ENCODE assay signal across 10 cellular contexts in the genomic region with DNA sequence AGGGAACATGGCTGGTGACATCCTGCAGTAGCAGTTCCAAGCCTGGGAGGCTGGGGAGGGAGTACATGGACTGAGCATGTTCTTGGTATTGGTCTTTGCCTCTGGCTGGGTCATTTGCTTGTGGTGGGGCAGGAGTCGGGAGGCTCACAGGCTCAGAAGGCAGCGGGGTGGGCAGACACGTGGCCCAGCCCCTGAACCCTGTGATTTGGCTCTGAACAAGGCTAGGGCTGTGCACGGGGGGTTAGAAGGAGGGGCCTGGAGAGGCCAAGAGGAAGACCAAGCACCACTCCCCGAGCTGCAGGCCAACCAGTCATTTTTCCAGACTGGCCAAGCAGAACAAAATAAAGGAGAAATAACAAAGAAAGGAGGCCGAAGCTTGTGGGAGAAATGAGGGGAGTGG. TPM values are rescaled to one million over a fixed set of nuclear protein-coding genes. Genes with fewer than 3 reads are reported as not detected.
A peak's percentile ranks its signal among the peaks of the same experiment; 100 is the strongest.
DNase-seq lines count a peak whose midpoint lies in the region; ATAC-seq and TF ChIP-seq lines count a peak whose summit lies in the region.
"Had no signal": no experiment of that assay in that cellular context is flagged by ENCODE, and none has a peak within 500 bp of the region (broad histone marks: within the 10 kb centered on the region; RNA-seq: fewer than 3 reads in every experiment).

No MANE protein-coding gene starts in this region.

- no peaks in the 10 kb centered on the region for H3K79me2 ChIP-seq in OCI-LY7 (ENCODE audit: insufficient read depth, low read depth, low read length)

- H3K4me3 ChIP-seq in OCI-LY7 (ENCODE audit: low read depth, low read length, poor library complexity, severe bottlenecking) (no peak overlapping the region), muscle layer of duodenum (ENCODE audit: low read depth in 1 of 2, low read length in 2 of 2) (no peak overlapping the region), suprapubic skin (no peak overlapping the region)

- H3K27me3 ChIP-seq in muscle layer of duodenum (ENCODE audit: low read depth, low read length), result no peaks in the 10 kb centered on the region
- H3K27me3 ChIP-seq in suprapubic skin, result no peaks in the 10 kb centered on the region

- no peak for DNase-seq in OCI-LY7 (ENCODE audit: low spot score)
- DNase-seq in foreskin melanocyte, result peak; percentile 91
- DNase-seq in suprapubic skin (ENCODE audit: low spot score in 2 of 2), result peak in 1 of 2 donors; percentile 81
- no peak for DNase-seq in pons (ENCODE audit: low spot score)
- DNase-seq in erythroblast (lab: John Stamatoyannopoulos, UW), result no peak
- DNase-seq: activated gamma-delta T cell treated with Interleukin-2 at 50 U/mL for 16 hours, NCI-H187 had no signal

- TF ChIP-seq POLR2A in suprapubic skin (IDR thresholded peaks at IDR 0.05) (no peak), erythroblast (IDR thresholded peaks at IDR 0.05; ENCODE audit: low read length) (no peak)

- POLR2A ChIA-PET in OCI-LY7 (lab: Charles Lee), result interaction anchor here (0.8 to 1.4 kb wide), 2 partner anchors 13 to 40 kb away, joined by 3 to 5 read pairs; no protein-coding TSS in a partner anchor

- CTCF ChIA-PET in OCI-LY7 (lab: Charles Lee; ENCODE audit: unreplicated experiment), result interaction anchor here (0.6 to 1.4 kb wide), 2 partner anchors 12 to 19 kb away, joined by 3 to 4 read pairs; no protein-coding TSS in a partner anchor

- no peaks in the 10 kb centered on the region for H3K9me2 ChIP-seq in OCI-LY7 (ENCODE audit: insufficient read depth, low read length)

- no peaks in the 10 kb centered on the region for H3K36me3 ChIP-seq in OCI-LY7 (ENCODE audit: insufficient read depth, low read length)
- no peaks in the 10 kb centered on the region for H3K36me3 ChIP-seq in muscle layer of duodenum (ENCODE audit: control insufficient read depth in 1 of 2, insufficient read depth in 2 of 2, low read length in 2 of 2)
- H3K36me3 ChIP-seq in suprapubic skin, result no peaks in the 10 kb centered on the region

- no TSS peak for BruUV-seq in OCI-LY7 (replicated peaks; lab: Mats Ljungman, UMichigan)

- H4K20me1 ChIP-seq in OCI-LY7 (ENCODE audit: insufficient read depth, low read length), result no peaks in the 10 kb centered on the region

- H3K9me3 ChIP-seq in OCI-LY7 (ENCODE audit: low read length), result no peaks in the 10 kb centered on the region
- H3K9me3 ChIP-seq in muscle layer of duodenum (ENCODE audit: control insufficient read depth in 1 of 2, low read length in 2 of 2), result no peaks in the 10 kb centered on the region
- H3K9me3 ChIP-seq in suprapubic skin, result no peaks in the 10 kb centered on the region

- ATAC-seq in HG03175 (IDR thresholded peaks at IDR 0.05; ENCODE audit: unreplicated experiment), result no peak
- no peak for ATAC-seq in HG02759 (IDR thresholded peaks at IDR 0.05; ENCODE audit: unreplicated experiment)

- peak overlapping the region; percentile 37; the same call in 1 of the 2 replicates for H2AFZ ChIP-seq in OCI-LY7 (ENCODE audit: low read length)

- WGBS in suprapubic skin, result 28% methylated on average over 6 of the region's 6 CpGs

- H3K4me2 ChIP-seq in OCI-LY7 (ENCODE audit: low read length), result no peak overlapping the region

- H3K4me1 ChIP-seq in OCI-LY7 (ENCODE audit: insufficient read depth, low read length, poor library complexity, severe bottlenecking) (peaks cover 37% of the 10 kb centered on the region), muscle layer of duodenum (ENCODE audit: control insufficient read depth in 1 of 2, insufficient read depth in 2 of 2, low read length in 2 of 2) (peaks cover 8 to 43% of the 10 kb centered on the region in 2 donors), suprapubic skin (peaks cover 60% of the 10 kb centered on the region)

- intact Hi-C loops in OCI-LY7 (cut with micrococcal nuclease; ENCODE audit: unreplicated experiment), result no loop called here

- no peak for TF ChIP-seq CTCF in OCI-LY7 (conservative IDR thresholded peaks at IDR 0.05; ENCODE audit: low read length)
- no peak for TF ChIP-seq CTCF in suprapubic skin (IDR thresholded peaks at IDR 0.05)

- H3K27ac ChIP-seq in OCI-LY7 (ENCODE audit: low read depth, low read length, poor library complexity, severe bottlenecking), result no peak overlapping the region
- peak overlapping the region; percentile 84 for H3K27ac ChIP-seq in muscle layer of duodenum (ENCODE audit: low read length)
- peak overlapping the region; percentile 87 for H3K27ac ChIP-seq in suprapubic skin

- TF ChIP-seq EP300 in suprapubic skin (IDR thresholded peaks at IDR 0.05), result no peak

RNA-seq across cellular contexts. Expression of gene PRELP, which starts 9.7 kb away (rescaled TPM):
- total RNA-seq in OCI-LY7 (2014; rRNA removed; shearing (Covaris generic)), result 0.03 TPM in 1 of 2 replicates, not detected in the other
- total RNA-seq in OCI-LY7 (2022), result not detected in 2 replicates
- 10 to 100 TPM in 3 of 4 donors, 1 to 10 TPM in 1; 6.4 to 34.7 (median 18.0) TPM for total RNA-seq in suprapubic skin

RNA-seq across cellular contexts. Expression of gene OPTC, which starts 28.0 kb away (rescaled TPM):
- total RNA-seq in OCI-LY7 (2014; rRNA removed; shearing (Covaris generic)), result not detected in 2 replicates
- total RNA-seq in OCI-LY7 (2022), result not detected in 2 replicates
- total RNA-seq in suprapubic skin, result not detected

Comparison
In these comparisons a context has a peak if more than half of its experiments do, and no peak if none do; other contexts are left out.
1. RNA of gene PRELP, which starts 9.7 kb away (total RNA-seq): 6.4 to 34.7 TPM in suprapubic skin; 0.03 TPM in OCI-LY7; every median in the first group is over 4 times any median in the second.